22 cellular contexts compared by ENCODE assay signal in the genomic region with DNA sequence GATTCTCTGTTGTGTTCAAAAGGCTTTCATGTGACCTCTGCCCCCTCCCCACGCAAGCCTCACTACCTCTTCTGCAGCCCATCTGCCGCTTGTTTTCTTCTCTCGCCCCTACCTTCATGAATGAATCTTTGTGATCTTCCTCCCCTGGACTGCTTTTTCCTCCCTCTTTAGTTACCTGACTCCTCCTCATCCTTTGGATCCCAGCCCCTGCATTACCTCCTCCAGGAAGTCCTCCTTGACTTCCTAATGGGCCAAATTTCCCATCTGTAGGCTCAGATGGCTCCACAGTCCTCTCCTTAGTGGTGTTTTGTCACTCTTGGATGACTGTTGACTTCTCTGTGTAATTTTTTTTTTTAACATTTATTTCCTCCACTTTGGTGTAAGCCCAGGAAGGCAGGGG. TPM values are rescaled to one million over a fixed set of nuclear protein-coding genes. Genes with fewer than 3 reads are reported as not detected.
DNase-seq lines count a peak whose midpoint lies in the region; TF ChIP-seq lines count a peak whose summit lies in the region.
"Had no signal": no experiment of that assay in that cellular context is flagged by ENCODE, and none has a peak within 500 bp of the region (broad histone marks: within the 10 kb centered on the region; RNA-seq: fewer than 3 reads in every experiment).

No MANE protein-coding gene starts in this region.

- H3K36me3 Mint-ChIP-seq in progenitor cell of endocrine pancreas (ENCODE audit: insufficient read depth): no peaks in the 10 kb centered on the region

- no peaks in the 10 kb centered on the region for H3K27me3 ChIP-seq in esophagus muscularis mucosa
- H3K27me3 ChIP-seq in WERI-Rb-1 (ENCODE audit: insufficient read depth, low read depth, severe bottlenecking): no peaks in the 10 kb centered on the region
- H3K27me3 ChIP-seq: BE2C had no signal

- H3K27ac Mint-ChIP-seq in progenitor cell of endocrine pancreas: peak overlapping the region; percentile 5
- H3K27ac Mint-ChIP-seq: H9 had no signal

- H3K36me3 ChIP-seq in esophagus muscularis mucosa (peaks cover 0 to 4% (median 0%) of the 10 kb centered on the region in 4 donors), WERI-Rb-1 (no peaks in the 10 kb centered on the region; the same call in 1 of the 2 replicates)
- H3K36me3 ChIP-seq: BE2C had no signal

- no peak overlapping the region for H3K4me3 ChIP-seq in esophagus muscularis mucosa
- no peak overlapping the region for H3K4me3 ChIP-seq in WERI-Rb-1 (ENCODE audit: low read depth, low read length)

- H3K9me3 ChIP-seq in esophagus muscularis mucosa (no peaks in the 10 kb centered on the region), WERI-Rb-1 (ENCODE audit: severe bottlenecking) (no peaks in the 10 kb centered on the region)
- H3K9me3 ChIP-seq: BE2C had no signal

- H3K27ac ChIP-seq in esophagus muscularis mucosa (replicated peaks in 1 of 4): peak overlapping the region; percentile 22 to 93 (median 88)
- H3K27ac ChIP-seq in WERI-Rb-1: no peak overlapping the region
- H3K27ac ChIP-seq: 22Rv1 had no signal

- WGBS in esophagus muscularis mucosa: 98% methylated on average over 3 of the region's 3 CpGs

- no peak for TF ChIP-seq POLR2A in esophagus muscularis mucosa (IDR thresholded peaks at IDR 0.05; ENCODE audit: low read depth)

- no peaks in the 10 kb centered on the region for H3K9me3 Mint-ChIP-seq in progenitor cell of endocrine pancreas (ENCODE audit: low read depth)
- H3K9me3 Mint-ChIP-seq: H9 had no signal

- no peaks in the 10 kb centered on the region for H3K27me3 Mint-ChIP-seq in progenitor cell of endocrine pancreas

- TF ChIP-seq EP300 in esophagus muscularis mucosa (IDR thresholded peaks at IDR 0.05): no peak

- TF ChIP-seq CTCF in esophagus muscularis mucosa (IDR thresholded peaks at IDR 0.05): no peak
- no peak for TF ChIP-seq CTCF in progenitor cell of endocrine pancreas (IDR thresholded peaks at IDR 0.05; ENCODE audit: unreplicated experiment)
- no peak for TF ChIP-seq CTCF in WERI-Rb-1 (IDR thresholded peaks at IDR 0.05; ENCODE audit: low read depth, low read length)

- intact Hi-C loops in esophagus muscularis mucosa (cut with DNase I): no loop called here

- DNase-seq in NCI-H524 (lab: John Stamatoyannopoulos, UW) (peak; percentile 78 to 89), NCI-H524 treated with DMSO at 0.1 percent for 48 hours (lab: John Stamatoyannopoulos, UW) (no peak), NCI-H69 (lab: John Stamatoyannopoulos, UW) (peak; percentile 19), esophagus muscularis mucosa (ENCODE audit: extremely low spot score) (no peak), progenitor cell of endocrine pancreas (ENCODE audit: low spot score, unreplicated experiment) (no peak), GDM1 (lab: John Stamatoyannopoulos, UW) (no peak), activated T-cell treated with anti-CD3 and anti-CD28 coated beads for 4 hours (no peak), WERI-Rb-1 (no peak)
- DNase-seq: BE2C, DMS 273 treated with DMSO at 0.1 percent for 48 hours, H9, IMR-90, Karpas-422, NCI-H1092 treated with DMSO at 0.1 percent for 48 hours, NCI-H146, NCI-H2029 treated with DMSO at 0.1 percent for 48 hours, NCI-H2171, NCI-H446 treated with DMSO at 0.1 percent for 48 hours, PC-3, RPMI8226, SIG-M5 had no signal

- H3K4me3 Mint-ChIP-seq in progenitor cell of endocrine pancreas (ENCODE audit: low read depth): no peak overlapping the region
- H3K4me3 Mint-ChIP-seq: H9 had no signal

- peaks cover 16% of the 10 kb centered on the region for H3K4me1 Mint-ChIP-seq in progenitor cell of endocrine pancreas (ENCODE audit: low read depth)

- peaks cover 50 to 95% (median 93%) of the 10 kb centered on the region in 4 donors for H3K4me1 ChIP-seq in esophagus muscularis mucosa
- H3K4me1 ChIP-seq: BE2C had no signal

RNA-seq across cellular contexts. Expression of a gene that starts 10.9 kb away (rescaled TPM):
- total RNA-seq in esophagus muscularis mucosa (10 to 100 TPM; 27.7 to 70.1 (median 50.2) TPM), progenitor cell of endocrine pancreas (21.3 and 25.7 TPM in 2 replicates)
- total RNA-seq: PC-3 had no signal

Comparison
In these comparisons a context has a peak if more than half of its experiments do, and no peak if none do; other contexts are left out.
1. DNase-seq: peak in NCI-H524 (2 of 2) and NCI-H69 (single experiment); none in NCI-H524 treated with DMSO at 0.1 percent for 48 hours (single experiment), esophagus muscularis mucosa (single experiment), progenitor cell of endocrine pancreas (single experiment), GDM1 (single experiment), activated T-cell treated with anti-CD3 and anti-CD28 coated beads for 4 hours (single experiment) and WERI-Rb-1 (single experiment).